7 cellular contexts compared by ENCODE assay signal in genomic region chr12:6961278-6961694, GRCh38. TPM values are rescaled to one million over a fixed set of nuclear protein-coding genes. Genes with fewer than 3 reads are reported as not detected.
DNase-seq lines count a peak whose midpoint lies in the region; ATAC-seq and TF ChIP-seq lines count a peak whose summit lies in the region.

No MANE protein-coding gene starts in this region.

- DNase-seq in H7, result peak; percentile 74
- peak; percentile 65 for DNase-seq in RWPE2 (ENCODE audit: low spot score)
- peak; percentile 97 for DNase-seq in activated naive CD4-positive, alpha-beta T cell treated with Interleukin-2 at 50 U/mL for 16 hours
- DNase-seq in hepatic stellate cell (ENCODE audit: low spot score), result peak; percentile 23
- peak; percentile 94 for DNase-seq in stimulated activated CD4-positive, alpha-beta T cell treated with anti-CD3 and anti-CD28 coated beads, Interleukin-12 subunit alpha, Interleukin-12 subunit beta, amount 100 ng/mL, for 4 hours
- DNase-seq in T1000 (lab: John Stamatoyannopoulos, UW), result no peak

- H3K9me3 ChIP-seq in RWPE2 (ENCODE audit: severe bottlenecking), result no peaks in the 10 kb centered on the region

- no peak overlapping the region; the same call in 1 of the 2 replicates for H3K4me3 ChIP-seq in H7 (ENCODE audit: insufficient read depth, low read depth, low read length)
- H3K4me3 ChIP-seq in RWPE2 (ENCODE audit: severe bottlenecking), result peak overlapping the region; percentile 95

- peaks cover 23% of the 10 kb centered on the region for H3K4me1 ChIP-seq in RWPE2 (ENCODE audit: insufficient read depth, poor library complexity, severe bottlenecking)

- TF ChIP-seq CTCF in RWPE2 (IDR thresholded peaks at IDR 0.05; ENCODE audit: poor library complexity, severe bottlenecking), result no peak

- H3K27ac ChIP-seq in RWPE2 (ENCODE audit: poor library complexity, severe bottlenecking), result peak overlapping the region; percentile 87

- H3K27me3 ChIP-seq in H7 (ENCODE audit: control insufficient read depth, insufficient read depth, low read length) (no peaks in the 10 kb centered on the region), RWPE2 (ENCODE audit: insufficient read depth, poor library complexity, severe bottlenecking) (no peaks in the 10 kb centered on the region)

- H3K36me3 ChIP-seq in H7 (replicated peaks; ENCODE audit: control insufficient read depth, insufficient read depth, low read length) (peaks cover 9% of the 10 kb centered on the region), RWPE2 (ENCODE audit: low read depth) (peaks cover 26% of the 10 kb centered on the region)

- no peak for ATAC-seq in RWPE2 (ENCODE audit: low read depth)
- no peak for ATAC-seq in GM18498 (IDR thresholded peaks at IDR 0.05; ENCODE audit: unreplicated experiment)

RNA-seq across cellular contexts. Expression of gene PHB2, which starts 9.2 kb away (rescaled TPM):
- total RNA-seq in H7 (2014; rRNA removed; shearing (Covaris generic)), result 482 and 560 TPM in 2 replicates

RNA-seq across cellular contexts. Expression of gene EMG1, which starts 9.4 kb away (rescaled TPM):
- 56.6 and 59.5 TPM in 2 replicates for total RNA-seq in H7 (2014; rRNA removed; shearing (Covaris generic))

RNA-seq across cellular contexts. Expression of gene PTPN6, which starts 10.1 kb away (rescaled TPM):
- 25.0 and 34.3 TPM in 2 replicates for total RNA-seq in H7 (2014; rRNA removed; shearing (Covaris generic))

RNA-seq across cellular contexts. Expression of gene C12orf57, which starts 17.5 kb away (rescaled TPM):
- total RNA-seq in H7 (2014; rRNA removed; shearing (Covaris generic)), result 136 and 153 TPM in 2 replicates

RNA-seq across cellular contexts. Expression of gene RNU7-1, which starts 17.7 kb away (rescaled TPM):
- total RNA-seq in H7 (2014; rRNA removed; shearing (Covaris generic)), result not detected in 2 replicates
